In genomic region chr17:1563471-1563785, GRCh38 we compare ENCODE assay signal across 8 cellular contexts. TPM values are rescaled to one million over a fixed set of nuclear protein-coding genes. Genes with fewer than 3 reads are reported as not detected.
DNase-seq lines count a peak whose midpoint lies in the region; ATAC-seq and TF ChIP-seq lines count a peak whose summit lies in the region.
"Not testable (repeated sequence)": the region's sequence is repeated elsewhere in the genome, so short reads cannot be mapped to it uniquely, and the experiment has no call there.

No MANE protein-coding gene starts in this region.

- H3K9ac ChIP-seq in HCT116 (ENCODE audit: low read length); OCI-LY3 (ENCODE audit: low read length): not testable (repeated sequence)

- H3K4me3 ChIP-seq in ACC112 (ENCODE audit: low read depth, low read length) (0 out of 2 replicates have a peak overlapping the region, but pooled peaks have one; percentile 99), OCI-LY3 (ENCODE audit: low read length) (peak overlapping the region; percentile 74; the same call in 1 of the 2 replicates)
- not testable (repeated sequence) for H3K4me3 ChIP-seq in HCT116 (replicated peaks in 1 of 2; ENCODE audit: low read depth in 1 of 2, low read length in 2 of 2)

- intact Hi-C loops in HCT116 (cut with micrococcal nuclease): loop anchor here (2.0 kb wide), 1 partner anchor 153 kb away; no protein-coding TSS in a partner anchor

- not testable (repeated sequence) for H3K27me3 ChIP-seq in ACC112 (ENCODE audit: insufficient read depth, low read length); HCT116 (ENCODE audit: insufficient read depth, low read length); OCI-LY3 (ENCODE audit: low read depth, low read length)

- H3K9me2 ChIP-seq in HCT116 (ENCODE audit: insufficient read depth): not testable (repeated sequence)

- H3K4me2 ChIP-seq in HCT116 (ENCODE audit: low read length): peak overlapping the region; percentile 64; the same call in 1 of the 2 replicates
- 0 out of 2 replicates have a peak overlapping the region, but pooled peaks have one; percentile 85 for H3K4me2 ChIP-seq in OCI-LY3 (ENCODE audit: low read length)

- H3K36me3 ChIP-seq in ACC112 (ENCODE audit: insufficient read depth, low read length); HCT116 (ENCODE audit: control insufficient read depth in 1 of 2, insufficient read depth in 2 of 2, low read length in 2 of 2); OCI-LY3 (replicated peaks; ENCODE audit: low read depth, low read length): not testable (repeated sequence)

- H3K4me1 Mint-ChIP-seq in activated CD4-positive, alpha-beta T cell treated with anti-CD3 and anti-CD28 coated beads, Interleukin-2, amount 10 ng/mL, durations not matched to agents 7 days and 5 days: peaks cover 55% of the 10 kb centered on the region
- H3K4me1 Mint-ChIP-seq in activated naive CD8-positive, alpha-beta T cell treated with anti-CD3 and anti-CD28 coated beads, Interleukin-2, amount 10 ng/mL, durations not matched to agents 7 days and 5 days: peaks cover 34% of the 10 kb centered on the region
- H3K4me1 Mint-ChIP-seq in effector memory CD8-positive, alpha-beta T cell (ENCODE audit: low read depth in 2 of 2): peaks cover 29 to 32% of the 10 kb centered on the region in 2 donors
- H3K4me1 Mint-ChIP-seq in naive thymus-derived CD8-positive, alpha-beta T cell: peaks cover 26 to 59% (median 50%) of the 10 kb centered on the region in 4 donors
- H3K4me1 Mint-ChIP-seq in stimulated activated effector memory CD8-positive, alpha-beta T cell treated with anti-CD3 and anti-CD28 coated beads, Interleukin-12 subunit alpha, Interleukin-12 subunit beta, amount 100 ng/mL, for 72 hours: peaks cover 52% of the 10 kb centered on the region

- H3K79me2 ChIP-seq in ACC112 (ENCODE audit: control insufficient read depth, insufficient read depth, low read length, unreplicated experiment) (peaks cover 36% of the 10 kb centered on the region), HCT116 (ENCODE audit: insufficient read depth, low read length) (peaks cover 36% of the 10 kb centered on the region), OCI-LY3 (ENCODE audit: low read length) (peaks cover 40% of the 10 kb centered on the region)

- ATAC-seq in HCT116; activated naive CD8-positive, alpha-beta T cell treated with anti-CD3 and anti-CD28 coated beads, Interleukin-2, amount 10 ng/mL, durations not matched to agents 7 days and 5 days (ENCODE audit: low read depth); effector memory CD8-positive, alpha-beta T cell (replicated peaks); naive thymus-derived CD8-positive, alpha-beta T cell; stimulated activated effector memory CD8-positive, alpha-beta T cell treated with anti-CD3 and anti-CD28 coated beads, Interleukin-12 subunit alpha, Interleukin-12 subunit beta, amount 100 ng/mL, for 72 hours: not testable (repeated sequence)

- POLR2A ChIA-PET in HCT116 (lab: Charles Lee); activated CD4-positive, alpha-beta T cell treated with anti-CD3 and anti-CD28 coated beads, Interleukin-2, amount 10 ng/mL, durations not matched to agents 7 days and 5 days (lab: Charles Lee); activated naive CD8-positive, alpha-beta T cell treated with anti-CD3 and anti-CD28 coated beads, Interleukin-2, amount 10 ng/mL, durations not matched to agents 7 days and 5 days (lab: Charles Lee): not testable (repeated sequence)
- POLR2A ChIA-PET in naive thymus-derived CD8-positive, alpha-beta T cell (lab: Charles Lee): interaction anchor here (0.7 to 0.9 kb wide), 3 partner anchors 64 to 201 kb away, joined by 3 to 4 read pairs (median 3); no protein-coding TSS in a partner anchor

- not testable (repeated sequence) for TF ChIP-seq CTCF in HCT116 (IDR thresholded peaks at IDR 0.05 in 2 of 3, conservative IDR thresholded peaks at IDR 0.05 in 1 of 3; ENCODE audit: borderline replicate concordance in 1 of 3, insufficient read depth in 1 of 3, low read depth in 2 of 3, low read length in 2 of 3); OCI-LY3 (IDR thresholded peaks at IDR 0.05; ENCODE audit: low read depth, low read length)

- H3K27me3 Mint-ChIP-seq in activated CD4-positive, alpha-beta T cell treated with anti-CD3 and anti-CD28 coated beads, Interleukin-2, amount 10 ng/mL, durations not matched to agents 7 days and 5 days; activated naive CD8-positive, alpha-beta T cell treated with anti-CD3 and anti-CD28 coated beads, Interleukin-2, amount 10 ng/mL, durations not matched to agents 7 days and 5 days; effector memory CD8-positive, alpha-beta T cell; naive thymus-derived CD8-positive, alpha-beta T cell: not testable (repeated sequence)

- H3K36me3 Mint-ChIP-seq in activated CD4-positive, alpha-beta T cell treated with anti-CD3 and anti-CD28 coated beads, Interleukin-2, amount 10 ng/mL, durations not matched to agents 7 days and 5 days (ENCODE audit: low read depth); activated naive CD8-positive, alpha-beta T cell treated with anti-CD3 and anti-CD28 coated beads, Interleukin-2, amount 10 ng/mL, durations not matched to agents 7 days and 5 days; effector memory CD8-positive, alpha-beta T cell (ENCODE audit: insufficient read depth); naive thymus-derived CD8-positive, alpha-beta T cell; stimulated activated effector memory CD8-positive, alpha-beta T cell treated with anti-CD3 and anti-CD28 coated beads, Interleukin-12 subunit alpha, Interleukin-12 subunit beta, amount 100 ng/mL, for 72 hours: not testable (repeated sequence)

- H3K27ac Mint-ChIP-seq in activated CD4-positive, alpha-beta T cell treated with anti-CD3 and anti-CD28 coated beads, Interleukin-2, amount 10 ng/mL, durations not matched to agents 7 days and 5 days: peak overlapping the region; percentile 84
- not testable (repeated sequence) for H3K27ac Mint-ChIP-seq in activated naive CD8-positive, alpha-beta T cell treated with anti-CD3 and anti-CD28 coated beads, Interleukin-2, amount 10 ng/mL, durations not matched to agents 7 days and 5 days; stimulated activated effector memory CD8-positive, alpha-beta T cell treated with anti-CD3 and anti-CD28 coated beads, Interleukin-12 subunit alpha, Interleukin-12 subunit beta, amount 100 ng/mL, for 72 hours
- peak overlapping the region in 1 of 2 donors; percentile 82 for H3K27ac Mint-ChIP-seq in effector memory CD8-positive, alpha-beta T cell
- H3K27ac Mint-ChIP-seq in naive thymus-derived CD8-positive, alpha-beta T cell: peak overlapping the region in 9 of 10 donors; percentile 44 to 90 (median 79)

- TF ChIP-seq RAD21 in HCT116 (IDR thresholded peaks at IDR 0.05; ENCODE audit: low read depth): not testable (repeated sequence)

- H3K4me1 ChIP-seq in ACC112 (ENCODE audit: control insufficient read depth, insufficient read depth, low read length, unreplicated experiment): peaks cover 13% of the 10 kb centered on the region
- H3K4me1 ChIP-seq in HCT116 (ENCODE audit: control insufficient read depth in 1 of 2, insufficient read depth in 2 of 2, low read length in 2 of 2): peaks cover 5 to 22% of the 10 kb centered on the region in 2 experiments; a peak in 3 of 4 replicates
- H3K4me1 ChIP-seq in OCI-LY3 (ENCODE audit: low read length): peaks cover 21% of the 10 kb centered on the region

- not testable (repeated sequence) for DNase-seq in HCT116 (ENCODE audit: low read depth, low spot score); activated CD4-positive, alpha-beta T cell treated with anti-CD3 and anti-CD28 coated beads, Interleukin-2, amount 10 ng/mL, durations not matched to agents 7 days and 5 days; activated naive CD8-positive, alpha-beta T cell treated with anti-CD3 and anti-CD28 coated beads, Interleukin-2, amount 10 ng/mL, durations not matched to agents 7 days and 5 days; effector memory CD8-positive, alpha-beta T cell; naive thymus-derived CD8-positive, alpha-beta T cell; stimulated activated effector memory CD8-positive, alpha-beta T cell treated with anti-CD3 and anti-CD28 coated beads, Interleukin-12 subunit alpha, Interleukin-12 subunit beta, amount 100 ng/mL, for 72 hours (ENCODE audit: low spot score in 2 of 2)

- not testable (repeated sequence) for H3K27ac ChIP-seq in ACC112 (ENCODE audit: low read depth, low read length); HCT116 (ENCODE audit: low read depth, low read length); OCI-LY3 (ENCODE audit: low read length)

- H3K9me3 Mint-ChIP-seq in activated CD4-positive, alpha-beta T cell treated with anti-CD3 and anti-CD28 coated beads, Interleukin-2, amount 10 ng/mL, durations not matched to agents 7 days and 5 days; activated naive CD8-positive, alpha-beta T cell treated with anti-CD3 and anti-CD28 coated beads, Interleukin-2, amount 10 ng/mL, durations not matched to agents 7 days and 5 days; effector memory CD8-positive, alpha-beta T cell; naive thymus-derived CD8-positive, alpha-beta T cell; stimulated activated effector memory CD8-positive, alpha-beta T cell treated with anti-CD3 and anti-CD28 coated beads, Interleukin-12 subunit alpha, Interleukin-12 subunit beta, amount 100 ng/mL, for 72 hours: not testable (repeated sequence)

- CTCF ChIA-PET in HCT116 (lab: Charles Lee): interaction anchor here (2.7 kb wide), 1 partner anchor 11 kb away, joined by 16 read pairs; no protein-coding TSS in a partner anchor
- CTCF ChIA-PET in activated CD4-positive, alpha-beta T cell treated with anti-CD3 and anti-CD28 coated beads, Interleukin-2, amount 10 ng/mL, durations not matched to agents 7 days and 5 days (lab: Charles Lee): interaction anchor here (0.5 kb wide), 1 partner anchor 136 kb away, joined by 4 read pairs; no protein-coding TSS in a partner anchor

- TF ChIP-seq POLR2A in HCT116 (IDR thresholded peaks at IDR 0.05; ENCODE audit: borderline replicate concordance, extremely low read depth, insufficient read depth, insufficient read length): not testable (repeated sequence)

- not testable (repeated sequence) for H4K20me1 ChIP-seq in HCT116 (ENCODE audit: insufficient read depth)
- H4K20me1 ChIP-seq in OCI-LY3 (ENCODE audit: insufficient read depth, low read length): peaks cover 26% of the 10 kb centered on the region

- H3K9me3 ChIP-seq in HCT116 (ENCODE audit: control insufficient read depth in 1 of 2, insufficient read depth in 1 of 2, low read depth in 1 of 2, low read length in 2 of 2); OCI-LY3 (ENCODE audit: insufficient read depth, low read length): not testable (repeated sequence)

- H2AFZ ChIP-seq in ACC112 (ENCODE audit: low read length, unreplicated experiment); HCT116 (ENCODE audit: low read depth, low read length, poor library complexity, severe bottlenecking); OCI-LY3 (ENCODE audit: low read depth, low read length): not testable (repeated sequence)

- RAD21 ChIA-PET in HCT116 (lab: Charles Lee; ENCODE audit: low non-redundant PET in 1 of 2, low total read pairs in 2 of 2, uncharacterized antibody in 2 of 2, unreplicated experiment in 2 of 2): not testable (repeated sequence)

- BruUV-seq in HCT116 (replicated peaks; lab: Mats Ljungman, UMichigan): not testable (repeated sequence)

- H3K4me3 Mint-ChIP-seq in activated CD4-positive, alpha-beta T cell treated with anti-CD3 and anti-CD28 coated beads, Interleukin-2, amount 10 ng/mL, durations not matched to agents 7 days and 5 days: peak overlapping the region; percentile 59
- peak overlapping the region; percentile 60 for H3K4me3 Mint-ChIP-seq in activated naive CD8-positive, alpha-beta T cell treated with anti-CD3 and anti-CD28 coated beads, Interleukin-2, amount 10 ng/mL, durations not matched to agents 7 days and 5 days
- peak overlapping the region; percentile 79 to 84 for H3K4me3 Mint-ChIP-seq in effector memory CD8-positive, alpha-beta T cell
- peak overlapping the region; percentile 64 to 87 (median 81) for H3K4me3 Mint-ChIP-seq in naive thymus-derived CD8-positive, alpha-beta T cell
- H3K4me3 Mint-ChIP-seq in stimulated activated effector memory CD8-positive, alpha-beta T cell treated with anti-CD3 and anti-CD28 coated beads, Interleukin-12 subunit alpha, Interleukin-12 subunit beta, amount 100 ng/mL, for 72 hours: peak overlapping the region; percentile 74

RNA-seq across cellular contexts. Expression of gene PITPNA, which starts 0.8 kb away (rescaled TPM):
- 71.2 TPM for total RNA-seq in HCT116 (2021; ENCODE audit: unreplicated experiment)
- polyA plus RNA-seq in HCT116 (2012): 36.0 and 42.7 TPM in 2 replicates
- 10 to 100 TPM; 44.1 to 52.2 TPM for total RNA-seq in activated CD4-positive, alpha-beta T cell treated with anti-CD3 and anti-CD28 coated beads, Interleukin-2, amount 10 ng/mL, durations not matched to agents 7 days and 5 days
- total RNA-seq in activated naive CD8-positive, alpha-beta T cell treated with anti-CD3 and anti-CD28 coated beads, Interleukin-2, amount 10 ng/mL, durations not matched to agents 7 days and 5 days: 10 to 100 TPM; 38.4 to 48.3 TPM
- 10 to 100 TPM; 38.1 to 41.2 TPM for total RNA-seq in naive thymus-derived CD8-positive, alpha-beta T cell
- polyA plus RNA-seq in naive thymus-derived CD8-positive, alpha-beta T cell: 10 to 100 TPM; 20.5 to 30.3 (median 29.7) TPM

RNA-seq across cellular contexts. Expression of gene INPP5K, which starts 47.0 kb away (rescaled TPM):
- 25.6 TPM for total RNA-seq in HCT116 (2021; ENCODE audit: unreplicated experiment)
- polyA plus RNA-seq in HCT116 (2012): 20.6 and 22.2 TPM in 2 replicates
- total RNA-seq in activated CD4-positive, alpha-beta T cell treated with anti-CD3 and anti-CD28 coated beads, Interleukin-2, amount 10 ng/mL, durations not matched to agents 7 days and 5 days: 10 to 100 TPM; 50.3 to 56.9 TPM
- total RNA-seq in activated naive CD8-positive, alpha-beta T cell treated with anti-CD3 and anti-CD28 coated beads, Interleukin-2, amount 10 ng/mL, durations not matched to agents 7 days and 5 days: 10 to 100 TPM; 56.7 to 58.7 TPM
- 10 to 100 TPM; 92.3 to 93.8 TPM for total RNA-seq in naive thymus-derived CD8-positive, alpha-beta T cell
- polyA plus RNA-seq in naive thymus-derived CD8-positive, alpha-beta T cell: 10 to 100 TPM; 62.0 to 75.4 (median 70.5) TPM
